Comparison of ENCODE assay signal across 17 cellular contexts in the genomic region with DNA sequence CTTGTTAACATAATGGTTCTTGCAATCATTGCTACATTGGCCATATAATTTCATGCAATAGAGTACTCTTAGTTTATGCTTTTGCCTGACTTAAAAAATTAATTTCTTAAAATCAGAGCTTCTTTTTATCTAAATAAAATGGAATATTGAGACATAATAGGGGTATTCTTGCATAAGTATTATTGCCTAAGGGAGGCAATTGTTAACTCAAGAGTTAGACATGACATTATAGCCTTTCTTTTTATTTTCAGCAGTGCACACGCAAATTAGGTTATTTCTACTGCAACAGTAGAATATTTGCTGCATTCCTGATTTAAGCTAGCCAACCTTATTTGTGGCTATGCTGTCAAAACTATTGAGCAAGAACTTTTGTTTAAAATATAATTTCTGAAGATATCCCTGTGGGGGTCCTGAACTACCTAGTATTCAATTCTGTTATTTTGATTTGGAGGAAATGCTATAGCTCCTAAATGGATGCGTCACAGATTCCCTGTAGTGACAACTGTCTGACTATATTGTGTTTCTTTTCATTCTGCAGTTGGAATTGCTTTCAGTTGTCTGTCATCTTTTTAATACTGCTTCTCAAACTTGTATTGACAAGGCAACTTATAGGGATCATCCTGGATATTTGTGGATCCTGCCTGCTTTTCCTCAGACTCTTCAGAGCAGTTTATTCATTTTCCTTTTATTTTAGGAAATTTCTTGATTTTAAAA.
DNase-seq lines count a peak whose midpoint lies in the region; ATAC-seq, FAIRE-seq and TF ChIP-seq lines count a peak whose summit lies in the region.
"Had no signal": no experiment of that assay in that cellular context is flagged by ENCODE, and none has a peak within 500 bp of the region (broad histone marks: within the 10 kb centered on the region; RNA-seq: fewer than 3 reads in every experiment).

No MANE protein-coding gene starts in this region.

- H3K36me3 ChIP-seq in heart left ventricle (no peaks in the 10 kb centered on the region), gastrocnemius medialis (no peaks in the 10 kb centered on the region)

- H3K27me3 ChIP-seq in heart left ventricle: no peaks in the 10 kb centered on the region
- H3K27me3 ChIP-seq in gastrocnemius medialis: no peaks in the 10 kb centered on the region

- no peak for TF ChIP-seq CTCF in heart left ventricle (IDR thresholded peaks at IDR 0.05)
- TF ChIP-seq CTCF in choroid plexus epithelial cell (conservative IDR thresholded peaks at IDR 0.05; ENCODE audit: low read depth, low read length): no peak
- no peak for TF ChIP-seq CTCF in gastrocnemius medialis (IDR thresholded peaks at IDR 0.05 in 4 of 5, conservative IDR thresholded peaks at IDR 0.05 in 1 of 5)

- H3K27ac ChIP-seq in heart left ventricle (peak overlapping the region; percentile 22 to 91 (median 70)), gastrocnemius medialis (peak overlapping the region; percentile 1 to 66 (median 22))
- H3K27ac ChIP-seq: 22Rv1 had no signal

- DNase-seq in heart left ventricle (no peak), left ventricle myocardium superior (no peak), NCI-H69 (lab: John Stamatoyannopoulos, UW) (peak; percentile 28), choroid plexus epithelial cell (ENCODE audit: low read depth) (peak; percentile 58), gastrocnemius medialis (no peak), RCC 7860 (ENCODE audit: low spot score) (no peak), HTR-8/SVneo (ENCODE audit: insufficient read length, low spot score) (no peak)
- DNase-seq in T-helper 2 cell treated with Interferon-gamma antibody and Interleukin-4, amounts not matched to agents 5 μg/mL and 100 μg/mL, for 36 hours (ENCODE audit: low spot score): no peak
- DNase-seq: C1 segment of cervical spinal cord; H7; NCI-H146; NCI-H2081 treated with DMSO at 0.1 percent for 48 hours; NCI-H2227 treated with DMSO at 0.1 percent for 48 hours; NCI-H526 treated with DMSO at 0.1 percent for 48 hours; NK-92 treated with Interleukin-12 subunit alpha and Interleukin-12 subunit beta, amount 100 ng/mL, for 24 hours; SK-N-SH had no signal

- TF ChIP-seq POLR2A in heart left ventricle (IDR thresholded peaks at IDR 0.05) (no peak), gastrocnemius medialis (IDR thresholded peaks at IDR 0.05) (no peak)

- peaks cover 0 to 3% (median 0%) of the 10 kb centered on the region in 12 donors for H3K9me3 ChIP-seq in heart left ventricle
- no peaks in the 10 kb centered on the region for H3K9me3 ChIP-seq in gastrocnemius medialis
- H3K9me3 ChIP-seq: SK-N-SH had no signal

- 60 to 73% (median 62%) methylated on average over 2 of the region's 2 CpGs for WGBS in heart left ventricle, 4 donors

- H3K27ac Mint-ChIP-seq in T-helper 2 cell treated with Interferon-gamma antibody and Interleukin-4, amounts not matched to agents 5 μg/mL and 100 μg/mL, for 36 hours: no peak overlapping the region

- H3K4me3 Mint-ChIP-seq in T-helper 2 cell treated with Interferon-gamma antibody and Interleukin-4, amounts not matched to agents 5 μg/mL and 100 μg/mL, for 36 hours: no peak overlapping the region

- intact Hi-C loops in heart left ventricle (cut with DNase I): loop anchor here in 8 of 10 donors (2.0 to 10.0 kb wide), 5 partner anchors 114 to 182 kb away; no protein-coding TSS in a partner anchor
- intact Hi-C loops in left ventricle myocardium superior (cut with micrococcal nuclease): loop anchor here (10.0 kb wide), 1 partner anchor 112 kb away; no protein-coding TSS in a partner anchor
- intact Hi-C loops in gastrocnemius medialis (cut with DNase I; ENCODE audit: low total_unique reads): loop anchor here (5.0 kb wide), 1 partner anchor 119 kb away; no protein-coding TSS in a partner anchor

- no peaks in the 10 kb centered on the region for H3K36me3 Mint-ChIP-seq in T-helper 2 cell treated with Interferon-gamma antibody and Interleukin-4, amounts not matched to agents 5 μg/mL and 100 μg/mL, for 36 hours (ENCODE audit: low read depth)

- no peaks in the 10 kb centered on the region for H3K4me1 Mint-ChIP-seq in T-helper 2 cell treated with Interferon-gamma antibody and Interleukin-4, amounts not matched to agents 5 μg/mL and 100 μg/mL, for 36 hours (ENCODE audit: low read depth)

- H3K9me3 Mint-ChIP-seq in T-helper 2 cell treated with Interferon-gamma antibody and Interleukin-4, amounts not matched to agents 5 μg/mL and 100 μg/mL, for 36 hours: no peaks in the 10 kb centered on the region

- peak overlapping the region; percentile 4 to 60 (median 48) for H3K4me3 ChIP-seq in heart left ventricle
- no peak overlapping the region for H3K4me3 ChIP-seq in choroid plexus epithelial cell (ENCODE audit: low read depth, low read length)
- peak overlapping the region in 1 of 4 donors; percentile 0 for H3K4me3 ChIP-seq in gastrocnemius medialis

- H3K4me1 ChIP-seq in heart left ventricle: peaks cover 0 to 13% (median 4%) of the 10 kb centered on the region in 12 donors
- H3K4me1 ChIP-seq in gastrocnemius medialis: peaks cover 20 to 26% of the 10 kb centered on the region in 2 donors

- in situ Hi-C loops in gastrocnemius medialis (cut with MboI; ENCODE audit: low sequenced_read_pairs in 4 of 4): no loop called here

- H3K27me3 Mint-ChIP-seq in T-helper 2 cell treated with Interferon-gamma antibody and Interleukin-4, amounts not matched to agents 5 μg/mL and 100 μg/mL, for 36 hours (ENCODE audit: low read depth): no peaks in the 10 kb centered on the region

- FAIRE-seq in RCC 7860 (lab: Jason Lieb, UNC) (no peak), HTR-8/SVneo (lab: Jason Lieb, UNC) (no peak)

- ATAC-seq in heart left ventricle: no peak
- ATAC-seq in left ventricle myocardium superior: no peak
- no peak for ATAC-seq in gastrocnemius medialis

Comparison
In these comparisons a context has a peak if more than half of its experiments do, and no peak if none do; other contexts are left out.
1. DNase-seq: peak in NCI-H69 (single experiment) and choroid plexus epithelial cell (single experiment); none in heart left ventricle (0 of 5), left ventricle myocardium superior (single experiment), gastrocnemius medialis (0 of 2), RCC 7860 (single experiment), HTR-8/SVneo (single experiment) and T-helper 2 cell treated with Interferon-gamma antibody and Interleukin-4, amounts not matched to agents 5 μg/mL and 100 μg/mL, for 36 hours (single experiment).